In genomic region chr18:11105463-11105862, GRCh38 we compare ENCODE assay signal across 20 cellular contexts. TPM values are rescaled to one million over a fixed set of nuclear protein-coding genes. Genes with fewer than 3 reads are reported as not detected.
DNase-seq lines count a peak whose midpoint lies in the region; ATAC-seq and TF ChIP-seq lines count a peak whose summit lies in the region.
"Had no signal": no experiment of that assay in that cellular context is flagged by ENCODE, and none has a peak within 500 bp of the region (broad histone marks: within the 10 kb centered on the region; RNA-seq: fewer than 3 reads in every experiment).

No MANE protein-coding gene starts in this region.

- H3K4me3 ChIP-seq in choroid plexus epithelial cell (ENCODE audit: low read depth, low read length): no peak overlapping the region
- H3K4me3 ChIP-seq: A549; BLaER1 treated with 17β-estradiol and CSF1 and Interleukin-3, amounts not matched to agents 10 nM and 100 nM; GM23248 had no signal

- TF ChIP-seq CTCF in choroid plexus epithelial cell (conservative IDR thresholded peaks at IDR 0.05; ENCODE audit: low read depth, low read length): no peak

- ATAC-seq in left lobe of liver: peak; percentile 43
- peak; percentile 50 for ATAC-seq in sciatic nerve
- ATAC-seq in GM18909 (IDR thresholded peaks at IDR 0.05; ENCODE audit: poor library complexity, unreplicated experiment): no peak
- ATAC-seq: A549 had no signal

- DNase-seq in choroid plexus epithelial cell (ENCODE audit: low read depth) (peak; percentile 26), left lobe of liver (ENCODE audit: low spot score) (no peak), sciatic nerve (ENCODE audit: low spot score) (no peak), DMS79 (lab: John Stamatoyannopoulos, UW) (no peak), DMS114 treated with DMSO at 0.1 percent for 48 hours (lab: John Stamatoyannopoulos, UW; ENCODE audit: unreplicated experiment) (no peak)
- DNase-seq: 8988T; ACHN; AML-193; BE2C; CD4-positive, alpha-beta T cell; CD8-positive, alpha-beta memory T cell; DMS 273 treated with DMSO at 0.1 percent for 48 hours; DMS53; DND-41; GM23248; H7; HCEC 1CT had no signal

- intact Hi-C loops in sciatic nerve (cut with DNase I): no loop called here

RNA-seq across cellular contexts. Expression of gene PIEZO2, which starts 43.9 kb away (rescaled TPM):
- total RNA-seq in left lobe of liver (7.3 TPM), sciatic nerve (26.8 TPM)
- total RNA-seq: CD4-positive, alpha-beta T cell; CD8-positive, alpha-beta memory T cell had no signal
